1 cellular context compared by ENCODE assay signal in genomic region chr18:79522451-79523220, GRCh38.
TF ChIP-seq lines count a peak whose summit lies in the region.

No MANE protein-coding gene starts in this region.

TF ChIP-seq in GM12878, 131 proteins besides CTCF, POLR2A, EP300 and RAD21 (continued from another document and continues in another):
- TF ChIP-seq SMARCA5 (IDR thresholded peaks at IDR 0.05), result no peak
- TF ChIP-seq RB1 (IDR thresholded peaks at IDR 0.05; ENCODE audit: borderline replicate concordance), result no peak
- no peak for TF ChIP-seq E2F4 (IDR thresholded peaks at IDR 0.05; ENCODE audit: low read depth, low read length)
- TF ChIP-seq TARDBP (IDR thresholded peaks at IDR 0.05; ENCODE audit: borderline replicate concordance), result no peak
- TF ChIP-seq MLLT1 (IDR thresholded peaks at IDR 0.05), result no peak
- no peak for TF ChIP-seq ZBTB40 (IDR thresholded peaks at IDR 0.05; ENCODE audit: borderline replicate concordance)
- no peak for TF ChIP-seq BCL11A (IDR thresholded peaks at IDR 0.05; ENCODE audit: low read depth, low read length)
- TF ChIP-seq BMI1 (IDR thresholded peaks at IDR 0.05; ENCODE audit: borderline replicate concordance), result no peak
- TF ChIP-seq RFX5 (IDR thresholded peaks at IDR 0.05; ENCODE audit: low read depth, low read length), result no peak
- TF ChIP-seq PAX5 (IDR thresholded peaks at IDR 0.05; ENCODE audit: borderline replicate concordance, low read depth, low read length), result no peak
- no peak for TF ChIP-seq RELA (IDR thresholded peaks at IDR 0.05; ENCODE audit: borderline replicate concordance, partially characterized antibody)
- TF ChIP-seq E2F8 (IDR thresholded peaks at IDR 0.05; ENCODE audit: low read depth, partially characterized antibody), result no peak
- 0 out of 2 replicates have a peak, but pooled peaks have one; percentile 28 for TF ChIP-seq EED (IDR thresholded peaks at IDR 0.05; ENCODE audit: low read depth)
- no peak for TF ChIP-seq REST (IDR thresholded peaks at IDR 0.05; ENCODE audit: low read depth, low read length)
- no peak for TF ChIP-seq NKRF (conservative IDR thresholded peaks at IDR 0.05)
- TF ChIP-seq BACH1 (IDR thresholded peaks at IDR 0.05; ENCODE audit: borderline replicate concordance), result no peak
- no peak for TF ChIP-seq ZBTB33 (IDR thresholded peaks at IDR 0.05)
- TF ChIP-seq NFXL1 (IDR thresholded peaks at IDR 0.05; ENCODE audit: borderline replicate concordance), result 0 out of 2 replicates have a peak, but pooled peaks have one; percentile 34
- no peak for TF ChIP-seq FOS (IDR thresholded peaks at IDR 0.05; ENCODE audit: borderline replicate concordance, extremely low read depth, insufficient read length)
- TF ChIP-seq BHLHE40 (IDR thresholded peaks at IDR 0.05; ENCODE audit: borderline replicate concordance in 1 of 2, low read depth in 2 of 2, low read length in 1 of 2), result peak in 1 of 2 experiments; percentile 21; a peak in 1 of 4 replicates
- no peak for TF ChIP-seq PAX8 (IDR thresholded peaks at IDR 0.05)
- no peak for TF ChIP-seq CEBPZ (IDR thresholded peaks at IDR 0.05; ENCODE audit: low read depth, low read length)
- no peak for TF ChIP-seq CEBPB (IDR thresholded peaks at IDR 0.05; ENCODE audit: borderline replicate concordance in 1 of 2, low read depth in 2 of 2, low read length in 2 of 2)
- no peak for TF ChIP-seq SMAD1 (IDR thresholded peaks at IDR 0.05; ENCODE audit: low read depth, partially characterized antibody)
- no peak for TF ChIP-seq NFIC (IDR thresholded peaks at IDR 0.05; ENCODE audit: low read depth, low read length)
- TF ChIP-seq SIX5 (IDR thresholded peaks at IDR 0.05; ENCODE audit: low read depth, low read length, severe bottlenecking), result no peak
- no peak for TF ChIP-seq HSF1 (IDR thresholded peaks at IDR 0.05; ENCODE audit: low read depth, low read length)
- peak; percentile 37; the same call in 1 of the 2 replicates for TF ChIP-seq CHD2 (IDR thresholded peaks at IDR 0.05; ENCODE audit: borderline replicate concordance, low read depth, low read length)
- TF ChIP-seq IKZF1 (conservative IDR thresholded peaks at IDR 0.05), result peak; percentile 36; the same call in 1 of the 2 replicates
- no peak for TF ChIP-seq TCF7 (IDR thresholded peaks at IDR 0.05; ENCODE audit: borderline replicate concordance)
- TF ChIP-seq SRF (IDR thresholded peaks at IDR 0.05; ENCODE audit: low read depth in 2 of 2, low read length in 2 of 2), result no peak
- TF ChIP-seq SMC3 (IDR thresholded peaks at IDR 0.05; ENCODE audit: borderline replicate concordance, low read length), result no peak
- no peak for TF ChIP-seq JUND (IDR thresholded peaks at IDR 0.05; ENCODE audit: low read depth, low read length)
- TF ChIP-seq SMAD5 (IDR thresholded peaks at IDR 0.05; ENCODE audit: low read depth), result no peak
- TF ChIP-seq ZNF622 (IDR thresholded peaks at IDR 0.05), result no peak
